ENCODE assay signal across 20 cellular contexts in genomic region chr6:108442770-108443520, GRCh38.
"Had no signal": no experiment of that assay in that cellular context is flagged by ENCODE, and none has a peak within 500 bp of the region (broad histone marks: within the 10 kb centered on the region; RNA-seq: fewer than 3 reads in every experiment).

No MANE protein-coding gene starts in this region.

- ATAC-seq: activated CD8-positive, alpha-beta memory T cell treated with anti-CD3 and anti-CD28 coated beads, Interleukin-2, amount 10 ng/mL, durations not matched to agents 7 days and 5 days; foreskin keratinocyte; left colon; stimulated activated naive B cell treated with anti-CD40 and anti-IgM and Interleukin-4, amounts not matched to agents 10 μg/mL and 1 μg/mL and 100 μg/mL, for 72 hours; upper lobe of right lung had no signal

- H3K27me3 ChIP-seq: colonic mucosa, foreskin keratinocyte, upper lobe of right lung had no signal

- H3K9me3 ChIP-seq: colonic mucosa, upper lobe of right lung had no signal

- DNase-seq: activated CD4-positive, alpha-beta memory T cell treated with anti-CD3 and anti-CD28 coated beads, Interleukin-2, amount 10 ng/mL, durations not matched to agents 7 days and 5 days; activated CD4-positive, alpha-beta T cell treated with anti-CD3 and anti-CD28 coated beads for 48 hours; activated CD4-positive, CD25-positive, alpha-beta regulatory T cell; activated CD8-positive, alpha-beta memory T cell treated with anti-CD3 and anti-CD28 coated beads, Interleukin-2, amount 10 ng/mL, durations not matched to agents 7 days and 5 days; activated naive CD8-positive, alpha-beta T cell treated with anti-CD3 and anti-CD28 coated beads for 36 hours; amygdala; central memory CD4-positive, alpha-beta T cell; colonic mucosa; endodermal cell; foreskin keratinocyte; hypothalamus; islet precursor cell; left colon; nephron progenitor cell; occipital lobe; retina; stimulated activated naive B cell treated with anti-CD40 and anti-IgM and Interleukin-4, amounts not matched to agents 10 μg/mL and 1 μg/mL and 100 μg/mL, for 72 hours; upper lobe of right lung had no signal

- H3K4me3 ChIP-seq: colonic mucosa, lung, upper lobe of right lung had no signal

- H3K36me3 ChIP-seq: colonic mucosa, upper lobe of right lung had no signal

- H3K4me1 ChIP-seq: colonic mucosa, foreskin keratinocyte, upper lobe of right lung had no signal

- H3K27ac ChIP-seq: colonic mucosa, epithelial cell of prostate, foreskin keratinocyte, upper lobe of right lung had no signal
